8 cellular contexts compared by ENCODE assay signal in genomic region chr16:28623172-28623711, GRCh38. TPM values are rescaled to one million over a fixed set of nuclear protein-coding genes. Genes with fewer than 3 reads are reported as not detected.
DNase-seq lines count a peak whose midpoint lies in the region; ATAC-seq and TF ChIP-seq lines count a peak whose summit lies in the region.

No MANE protein-coding gene starts in this region.

- no peaks in the 10 kb centered on the region for H3K27me3 ChIP-seq in SJCRH30

- peak; percentile 92 for ATAC-seq in esophagus mucosa
- peak; percentile 90 for ATAC-seq in sciatic nerve
- no peak for ATAC-seq in HG03439 (IDR thresholded peaks at IDR 0.05; ENCODE audit: unreplicated experiment)
- no peak for ATAC-seq in HG02840 (IDR thresholded peaks at IDR 0.05; ENCODE audit: low FRiP score, unreplicated experiment)

- H3K27ac ChIP-seq in SJCRH30 = no peak overlapping the region

- H3K36me3 ChIP-seq in SJCRH30 = no peaks in the 10 kb centered on the region

- no peak overlapping the region; the same call in 1 of the 2 replicates for H3K4me3 ChIP-seq in GM12865 (ENCODE audit: low read depth, low read length)
- no peak overlapping the region for H3K4me3 ChIP-seq in SJCRH30

- intact Hi-C loops in sciatic nerve (cut with DNase I) = no loop called here

- no peaks in the 10 kb centered on the region for H3K4me1 ChIP-seq in SJCRH30

- DNase-seq in GM12865 (ENCODE audit: low read depth) (peak; percentile 39), NCI-H2227 treated with DMSO at 0.1 percent for 48 hours (lab: John Stamatoyannopoulos, UW) (peak; percentile 61), activated T-cell treated with anti-CD3 and anti-CD28 coated beads for 1 hour (ENCODE audit: low read depth) (peak; percentile 42), sciatic nerve (ENCODE audit: low spot score) (no peak), SJCRH30 (no peak)

- no peak for TF ChIP-seq CTCF in GM12865 (IDR thresholded peaks at IDR 0.05; ENCODE audit: insufficient read depth, low read depth, low read length, missing control alignments)

- H3K9me3 ChIP-seq in SJCRH30 (replicated peaks) = no peaks in the 10 kb centered on the region

RNA-seq across cellular contexts. Expression of gene SULT1A1, which starts 13.4 kb away (rescaled TPM):
- total RNA-seq in esophagus mucosa (4.7 TPM), sciatic nerve (40.0 TPM)
- 1.4 and 1.8 TPM in 2 replicates for total RNA-seq in SJCRH30 (2014; rRNA removed; shearing (Covaris generic))

RNA-seq across cellular contexts. Expression of gene NPIPB8, which starts 14.6 kb away (rescaled TPM):
- total RNA-seq in esophagus mucosa (0.24 TPM), sciatic nerve (7.5 TPM)
- not detected in 2 replicates for total RNA-seq in SJCRH30 (2014; rRNA removed; shearing (Covaris generic))

RNA-seq across cellular contexts. Expression of gene SULT1A2, which starts 26.4 kb away (rescaled TPM):
- total RNA-seq in esophagus mucosa (0.32 TPM), sciatic nerve (4.5 TPM)
- not detected in 2 replicates for total RNA-seq in SJCRH30 (2014; rRNA removed; shearing (Covaris generic))

Comparison
In these comparisons a context has a peak if more than half of its experiments do, and no peak if none do; other contexts are left out.
1. DNase-seq: peak in GM12865 (single experiment), NCI-H2227 treated with DMSO at 0.1 percent for 48 hours (single experiment) and activated T-cell treated with anti-CD3 and anti-CD28 coated beads for 1 hour (single experiment); none in sciatic nerve (single experiment) and SJCRH30 (0 of 2).
2. ATAC-seq: peak in esophagus mucosa (single experiment) and sciatic nerve (single experiment); none in HG03439 (single experiment) and HG02840 (single experiment).